ENCODE assay signal across 6 cellular contexts in genomic region chr1:45286521-45286920, GRCh38. TPM values are rescaled to one million over a fixed set of nuclear protein-coding genes. Genes with fewer than 3 reads are reported as not detected.
"Had no signal": no experiment of that assay in that cellular context is flagged by ENCODE, and none has a peak within 500 bp of the region (broad histone marks: within the 10 kb centered on the region; RNA-seq: fewer than 3 reads in every experiment).

No MANE protein-coding gene starts in this region.

RNA-seq across cellular contexts. Expression of gene HPDL, which starts 40.2 kb away (rescaled TPM):
- total RNA-seq: left lobe of liver, left ventricle myocardium inferior, left ventricle myocardium superior, lower lobe of right lung, mononuclear cell, myocyte had no signal
